Comparison of ENCODE assay signal across 2 cellular contexts in genomic region chr12:118553856-118554504, GRCh38.
A peak's percentile ranks its signal among the peaks of the same experiment; 100 is the strongest.
TF ChIP-seq lines count a peak whose summit lies in the region.

No MANE protein-coding gene starts in this region.

TF ChIP-seq in GM23338, 12 proteins besides CTCF, POLR2A, EP300 and RAD21 (continued from another document):
- no peak for TF ChIP-seq CREB1 (CRISPR knock-in tag; IDR thresholded peaks at IDR 0.05; ENCODE audit: low read depth)
- no peak for TF ChIP-seq ZNF114 (CRISPR knock-in tag; IDR thresholded peaks at IDR 0.05)
- TF ChIP-seq ETS1 (IDR thresholded peaks at IDR 0.05): no peak
- no peak for TF ChIP-seq JUNB (IDR thresholded peaks at IDR 0.05; ENCODE audit: unreplicated experiment)
- TF ChIP-seq ZNF331 (CRISPR knock-in tag; IDR thresholded peaks at IDR 0.05; ENCODE audit: low read depth): no peak
- TF ChIP-seq ZNF462 (CRISPR knock-in tag; IDR thresholded peaks at IDR 0.05): no peak
- no peak for TF ChIP-seq POLR2AphosphoS5 (IDR thresholded peaks at IDR 0.05; ENCODE audit: low read depth)
TF ChIP-seq in GM23338: peak in this region for 0.

TF ChIP-seq in WTC11, 78 proteins besides CTCF, POLR2A, EP300 and RAD21 (continued from another document):
- TF ChIP-seq AFF4 (CRISPR knock-in tag; IDR thresholded peaks at IDR 0.05; ENCODE audit: borderline replicate concordance) (no peak), GABPB1 (CRISPR knock-in tag; IDR thresholded peaks at IDR 0.05) (no peak), MXD4 (CRISPR knock-in tag; IDR thresholded peaks at IDR 0.05; ENCODE audit: borderline replicate concordance) (no peak), ZNF423 (CRISPR knock-in tag; IDR thresholded peaks at IDR 0.05) (peak; percentile 12; the same call in 1 of the 2 replicates), TEAD1 (CRISPR knock-in tag; IDR thresholded peaks at IDR 0.05) (peak; percentile 17; the same call in 1 of the 2 replicates)
TF ChIP-seq in WTC11: peak in this region for 3.
